In the genomic region with DNA sequence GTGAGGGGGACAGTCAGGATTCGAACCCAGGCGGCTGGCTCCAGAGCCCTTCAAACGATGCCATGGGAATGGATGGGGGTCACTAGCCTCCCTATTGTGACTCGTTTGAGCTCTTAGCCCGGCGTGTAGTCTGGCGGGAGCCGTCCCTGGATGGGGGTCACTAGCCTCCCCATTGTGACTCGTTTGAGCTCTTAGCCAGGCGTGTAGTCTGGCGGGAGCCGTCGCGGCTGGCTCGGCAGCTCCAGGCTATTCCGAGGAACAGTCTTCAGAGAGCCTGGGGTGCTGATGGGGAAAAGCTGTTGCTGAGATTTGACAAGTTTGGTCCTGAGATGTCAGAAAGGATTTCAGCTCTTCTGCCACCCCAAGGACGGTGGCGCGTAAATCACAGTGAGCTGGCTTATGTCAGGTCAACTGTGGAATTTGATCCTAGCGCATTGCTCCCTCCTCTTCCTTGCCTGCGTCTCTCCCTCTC, we compare ENCODE assay signal across 14 cellular contexts. TPM values are rescaled to one million over a fixed set of nuclear protein-coding genes. Genes with fewer than 3 reads are reported as not detected.
DNase-seq lines count a peak whose midpoint lies in the region; ATAC-seq and TF ChIP-seq lines count a peak whose summit lies in the region.
"Had no signal": no experiment of that assay in that cellular context is flagged by ENCODE, and none has a peak within 500 bp of the region (broad histone marks: within the 10 kb centered on the region; RNA-seq: fewer than 3 reads in every experiment).

No MANE protein-coding gene starts in this region.

- H3K27ac ChIP-seq in WERI-Rb-1 (no peak overlapping the region), gastroesophageal sphincter (peak overlapping the region in 3 of 4 donors; percentile 28 to 70 (median 36)), neural cell (ENCODE audit: low read length) (peak overlapping the region; percentile 78), transverse colon (peak overlapping the region in 3 of 4 donors; percentile 58 to 77 (median 62))
- H3K27ac ChIP-seq: testis had no signal

- TF ChIP-seq POLR2A in gastroesophageal sphincter (IDR thresholded peaks at IDR 0.05) (no peak), transverse colon (IDR thresholded peaks at IDR 0.05) (no peak)

- H3K79me2 ChIP-seq in neural cell (replicated peaks; ENCODE audit: insufficient read depth, low read length) = no peaks in the 10 kb centered on the region

- H3K9me3 ChIP-seq in WERI-Rb-1 (ENCODE audit: severe bottlenecking) (no peaks in the 10 kb centered on the region), gastroesophageal sphincter (no peaks in the 10 kb centered on the region), neural cell (ENCODE audit: low read length) (no peaks in the 10 kb centered on the region), transverse colon (no peaks in the 10 kb centered on the region)
- H3K9me3 ChIP-seq: adrenal gland, testis had no signal

- in situ Hi-C loops in transverse colon (cut with MboI; ENCODE audit: low pct_ligation_motif_present in 1 of 4, low pct_unique_long_range_greater_than_20kb in 1 of 4, low sequenced_read_pairs in 3 of 4) = no loop called here

- H3K4me3 ChIP-seq in WERI-Rb-1 (ENCODE audit: low read depth, low read length) (peak overlapping the region; percentile 23), gastroesophageal sphincter (no peak overlapping the region), neural cell (ENCODE audit: low read length) (no peak overlapping the region), transverse colon (no peak overlapping the region)
- H3K4me3 ChIP-seq: adrenal gland had no signal

- no peak overlapping the region for H3K4me2 ChIP-seq in neural cell (ENCODE audit: low read length)

- H3K4me1 ChIP-seq in gastroesophageal sphincter = peaks cover 0 to 31% (median 0%) of the 10 kb centered on the region in 3 donors
- peaks cover 0 to 14% (median 5%) of the 10 kb centered on the region in 4 donors for H3K4me1 ChIP-seq in transverse colon

- TF ChIP-seq EP300 in gastroesophageal sphincter (IDR thresholded peaks at IDR 0.05) (no peak), neural cell (conservative IDR thresholded peaks at IDR 0.05; ENCODE audit: poor library complexity, severe bottlenecking) (no peak), transverse colon (IDR thresholded peaks at IDR 0.05; ENCODE audit: low read depth) (no peak)

- H4K20me1 ChIP-seq in neural cell (ENCODE audit: insufficient read depth) = no peaks in the 10 kb centered on the region

- intact Hi-C loops in transverse colon (cut with DNase I; ENCODE audit: low total_unique reads) = no loop called here

- H3K36me3 ChIP-seq in WERI-Rb-1 (no peaks in the 10 kb centered on the region), gastroesophageal sphincter (no peaks in the 10 kb centered on the region), neural cell (ENCODE audit: insufficient read depth, low read length) (no peaks in the 10 kb centered on the region), transverse colon (no peaks in the 10 kb centered on the region)
- H3K36me3 ChIP-seq: adrenal gland had no signal

- DNase-seq in WERI-Rb-1 (peak; percentile 64), transverse colon (no peak), activated gamma-delta T cell (lab: John Stamatoyannopoulos, UW) (no peak), AG08395 (ENCODE audit: low spot score) (no peak)
- DNase-seq in activated naive CD4-positive, alpha-beta T cell (lab: John Stamatoyannopoulos, UW) = no peak
- DNase-seq: activated effector memory CD4-positive, alpha-beta T cell treated with anti-CD3 and anti-CD28 coated beads, Interleukin-2, amount 50 U/mL, for 16 hours; central memory CD4-positive, alpha-beta T cell; Kasumi-1; naive thymus-derived CD4-positive, alpha-beta T cell; NCI-H1048 had no signal

- peaks cover 4% of the 10 kb centered on the region for H3K27me3 ChIP-seq in WERI-Rb-1 (ENCODE audit: insufficient read depth, low read depth, severe bottlenecking)
- no peaks in the 10 kb centered on the region for H3K27me3 ChIP-seq in gastroesophageal sphincter
- H3K27me3 ChIP-seq in neural cell (ENCODE audit: insufficient read depth, low read depth, low read length) = no peaks in the 10 kb centered on the region
- no peaks in the 10 kb centered on the region for H3K27me3 ChIP-seq in transverse colon
- H3K27me3 ChIP-seq: adrenal gland, testis had no signal

- no peak for TF ChIP-seq RAD21 in neural cell (conservative IDR thresholded peaks at IDR 0.05)

- ATAC-seq in gastroesophageal sphincter = no peak
- ATAC-seq: naive thymus-derived CD4-positive, alpha-beta T cell had no signal

- WGBS in gastroesophageal sphincter (ENCODE audit: low coverage in 1 of 2), 2 donors = 37 to 68% methylated on average over 5 to 6 of the region's 21 CpGs
- 77% methylated on average over 21 of the region's 21 CpGs; no CpG with 5 or more reads in 1 of the 2 donors for WGBS in transverse colon (ENCODE audit: low coverage in 1 of 2), 2 donors

- peak overlapping the region; percentile 72 for H3K9ac ChIP-seq in neural cell (ENCODE audit: low read length)

- TF ChIP-seq CTCF in WERI-Rb-1 (IDR thresholded peaks at IDR 0.05; ENCODE audit: low read depth, low read length) (no peak), gastroesophageal sphincter (IDR thresholded peaks at IDR 0.05) (no peak), neural cell (IDR thresholded peaks at IDR 0.05; ENCODE audit: poor library complexity, severe bottlenecking) (no peak), transverse colon (IDR thresholded peaks at IDR 0.05) (no peak)

- no peak overlapping the region for H2AFZ ChIP-seq in neural cell (ENCODE audit: low read depth, low read length)

- no peaks in the 10 kb centered on the region for H3K9me2 ChIP-seq in neural cell (ENCODE audit: insufficient read depth, low read length)

- no peaks in the 10 kb centered on the region for H3F3A ChIP-seq in neural cell (ENCODE audit: insufficient read depth, low read length, poor library complexity, severe bottlenecking)

TF ChIP-seq in neural cell, 6 proteins besides CTCF, POLR2A, EP300 and RAD21:
- TF ChIP-seq TAF1 (IDR thresholded peaks at IDR 0.05; ENCODE audit: low read depth) = no peak
- no peak for TF ChIP-seq EZH2 (IDR thresholded peaks at IDR 0.05; ENCODE audit: borderline replicate concordance, insufficient read depth, low read length, poor library complexity, severe bottlenecking)
- TF ChIP-seq, protein P1, sequence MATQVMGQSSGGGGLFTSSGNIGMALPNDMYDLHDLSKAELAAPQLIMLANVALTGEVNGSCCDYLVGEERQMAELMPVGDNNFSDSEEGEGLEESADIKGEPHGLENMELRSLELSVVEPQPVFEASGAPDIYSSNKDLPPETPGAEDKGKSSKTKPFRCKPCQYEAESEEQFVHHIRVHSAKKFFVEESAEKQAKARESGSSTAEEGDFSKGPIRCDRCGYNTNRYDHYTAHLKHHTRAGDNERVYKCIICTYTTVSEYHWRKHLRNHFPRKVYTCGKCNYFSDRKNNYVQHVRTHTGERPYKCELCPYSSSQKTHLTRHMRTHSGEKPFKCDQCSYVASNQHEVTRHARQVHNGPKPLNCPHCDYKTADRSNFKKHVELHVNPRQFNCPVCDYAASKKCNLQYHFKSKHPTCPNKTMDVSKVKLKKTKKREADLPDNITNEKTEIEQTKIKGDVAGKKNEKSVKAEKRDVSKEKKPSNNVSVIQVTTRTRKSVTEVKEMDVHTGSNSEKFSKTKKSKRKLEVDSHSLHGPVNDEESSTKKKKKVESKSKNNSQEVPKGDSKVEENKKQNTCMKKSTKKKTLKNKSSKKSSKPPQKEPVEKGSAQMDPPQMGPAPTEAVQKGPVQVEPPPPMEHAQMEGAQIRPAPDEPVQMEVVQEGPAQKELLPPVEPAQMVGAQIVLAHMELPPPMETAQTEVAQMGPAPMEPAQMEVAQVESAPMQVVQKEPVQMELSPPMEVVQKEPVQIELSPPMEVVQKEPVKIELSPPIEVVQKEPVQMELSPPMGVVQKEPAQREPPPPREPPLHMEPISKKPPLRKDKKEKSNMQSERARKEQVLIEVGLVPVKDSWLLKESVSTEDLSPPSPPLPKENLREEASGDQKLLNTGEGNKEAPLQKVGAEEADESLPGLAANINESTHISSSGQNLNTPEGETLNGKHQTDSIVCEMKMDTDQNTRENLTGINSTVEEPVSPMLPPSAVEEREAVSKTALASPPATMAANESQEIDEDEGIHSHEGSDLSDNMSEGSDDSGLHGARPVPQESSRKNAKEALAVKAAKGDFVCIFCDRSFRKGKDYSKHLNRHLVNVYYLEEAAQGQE (IDR thresholded peaks at IDR 0.05; ENCODE audit: borderline replicate concordance) = no peak
- TF ChIP-seq POLR2AphosphoS5 (IDR thresholded peaks at IDR 0.05) = no peak
- no peak for TF ChIP-seq SMC3 (conservative IDR thresholded peaks at IDR 0.05; ENCODE audit: poor library complexity)
- no peak for TF ChIP-seq MXI1 (conservative IDR thresholded peaks at IDR 0.05; ENCODE audit: poor library complexity, severe bottlenecking)

RNA-seq across cellular contexts. Expression of a gene that starts 58.3 kb away (rescaled TPM):
- total RNA-seq in gastroesophageal sphincter (100 to 1,000 TPM; 425 to 902 (median 829) TPM), transverse colon (1,000 to 10,000 TPM in 1 of 4 donors, 100 to 1,000 TPM in 3; 297 to 1,199 (median 723) TPM)
- polyA plus RNA-seq in neural cell = 282 and 373 TPM in 2 replicates
- polyA minus RNA-seq in neural cell = 275 and 313 TPM in 2 replicates
